ENCODE assay signal across 1 cellular context in genomic region chr6:43812850-43813584, GRCh38.
A peak's percentile ranks its signal among the peaks of the same experiment; 100 is the strongest.
TF ChIP-seq lines count a peak whose summit lies in the region.

No MANE protein-coding gene starts in this region.

TF ChIP-seq in GM12878, 131 proteins besides CTCF, POLR2A, EP300 and RAD21 (continued from another document):
- no peak for TF ChIP-seq KDM1A (IDR thresholded peaks at IDR 0.05; ENCODE audit: borderline replicate concordance)
- TF ChIP-seq RAD51 (IDR thresholded peaks at IDR 0.05), result peak; percentile 27; the same call in 1 of the 2 replicates
- no peak for TF ChIP-seq BACH1 (IDR thresholded peaks at IDR 0.05; ENCODE audit: borderline replicate concordance)
- TF ChIP-seq NR2C1 (IDR thresholded peaks at IDR 0.05), result no peak
- TF ChIP-seq BMI1 (IDR thresholded peaks at IDR 0.05; ENCODE audit: borderline replicate concordance), result peak; percentile 24; the same call in 1 of the 2 replicates
- peak; percentile 71; the same call in 1 of the 2 replicates for TF ChIP-seq IKZF1 (conservative IDR thresholded peaks at IDR 0.05)
- peak; percentile 56 for TF ChIP-seq E2F8 (IDR thresholded peaks at IDR 0.05; ENCODE audit: low read depth, partially characterized antibody)
- TF ChIP-seq SUZ12 (IDR thresholded peaks at IDR 0.05; ENCODE audit: unreplicated experiment), result no peak
- no peak for TF ChIP-seq KLF5 (IDR thresholded peaks at IDR 0.05; ENCODE audit: partially characterized antibody)
- no peak for TF ChIP-seq HDAC2 (IDR thresholded peaks at IDR 0.05)
- TF ChIP-seq NBN (IDR thresholded peaks at IDR 0.05), result peak; percentile 97
- TF ChIP-seq TARDBP (IDR thresholded peaks at IDR 0.05; ENCODE audit: borderline replicate concordance), result no peak
- TF ChIP-seq RELB (IDR thresholded peaks at IDR 0.05; ENCODE audit: low read depth), result peak; percentile 43; the same call in 1 of the 2 replicates
- TF ChIP-seq MEF2B (IDR thresholded peaks at IDR 0.05; ENCODE audit: partially characterized antibody, poor library complexity, severe bottlenecking), result peak; percentile 44
- no peak for TF ChIP-seq STAT3 (IDR thresholded peaks at IDR 0.05; ENCODE audit: low read depth, low read length)
- no peak for TF ChIP-seq USF1 (IDR thresholded peaks at IDR 0.05; ENCODE audit: borderline replicate concordance, extremely low read length, insufficient read depth, low read depth, low read length)
- peak; percentile 67 for TF ChIP-seq PKNOX1 (IDR thresholded peaks at IDR 0.05)
- no peak for TF ChIP-seq ESRRA (IDR thresholded peaks at IDR 0.05; ENCODE audit: low read length)
- TF ChIP-seq ZNF207 (IDR thresholded peaks at IDR 0.05; ENCODE audit: borderline replicate concordance), result no peak
- no peak for TF ChIP-seq SMARCA5 (IDR thresholded peaks at IDR 0.05)
- TF ChIP-seq TCF3 (IDR thresholded peaks at IDR 0.05; ENCODE audit: borderline replicate concordance, insufficient read depth, low read depth, low read length), result peak; percentile 88; the same call in 1 of the 2 replicates
- TF ChIP-seq MTA2 (IDR thresholded peaks at IDR 0.05; ENCODE audit: low read depth), result peak; percentile 76
- no peak for TF ChIP-seq EED (IDR thresholded peaks at IDR 0.05; ENCODE audit: low read depth)
- TF ChIP-seq GATAD2B (conservative IDR thresholded peaks at IDR 0.05; ENCODE audit: low read depth), result no peak
- no peak for TF ChIP-seq BCLAF1 (IDR thresholded peaks at IDR 0.05)
- no peak for TF ChIP-seq E4F1 (IDR thresholded peaks at IDR 0.05; ENCODE audit: borderline replicate concordance, partially characterized antibody)
- peak; percentile 48; the same call in 1 of the 2 replicates for TF ChIP-seq FOXK2 (IDR thresholded peaks at IDR 0.05)
- peak; percentile 80 for TF ChIP-seq MLLT1 (IDR thresholded peaks at IDR 0.05)
- TF ChIP-seq ZNF687 (IDR thresholded peaks at IDR 0.05), result peak; percentile 59; the same call in 1 of the 2 replicates
- TF ChIP-seq TCF12 (IDR thresholded peaks at IDR 0.05; ENCODE audit: low read depth, low read length), result peak; percentile 76; the same call in 1 of the 2 replicates
- TF ChIP-seq BHLHE40 (IDR thresholded peaks at IDR 0.05; ENCODE audit: borderline replicate concordance in 1 of 2, low read depth in 2 of 2, low read length in 1 of 2), result peak in 1 of 2 experiments; percentile 65; a peak in 1 of 4 replicates
- TF ChIP-seq IKZF2 (IDR thresholded peaks at IDR 0.05), result peak; percentile 82 to 87; a peak in 2 of 4 replicates
- no peak for TF ChIP-seq ZNF622 (IDR thresholded peaks at IDR 0.05)
- TF ChIP-seq WRNIP1 (IDR thresholded peaks at IDR 0.05; ENCODE audit: borderline replicate concordance, low read depth, low read length), result no peak
TF ChIP-seq in GM12878: peak in this region for 17.
